Comparison of ENCODE assay signal across 1 cellular context in the genomic region with DNA sequence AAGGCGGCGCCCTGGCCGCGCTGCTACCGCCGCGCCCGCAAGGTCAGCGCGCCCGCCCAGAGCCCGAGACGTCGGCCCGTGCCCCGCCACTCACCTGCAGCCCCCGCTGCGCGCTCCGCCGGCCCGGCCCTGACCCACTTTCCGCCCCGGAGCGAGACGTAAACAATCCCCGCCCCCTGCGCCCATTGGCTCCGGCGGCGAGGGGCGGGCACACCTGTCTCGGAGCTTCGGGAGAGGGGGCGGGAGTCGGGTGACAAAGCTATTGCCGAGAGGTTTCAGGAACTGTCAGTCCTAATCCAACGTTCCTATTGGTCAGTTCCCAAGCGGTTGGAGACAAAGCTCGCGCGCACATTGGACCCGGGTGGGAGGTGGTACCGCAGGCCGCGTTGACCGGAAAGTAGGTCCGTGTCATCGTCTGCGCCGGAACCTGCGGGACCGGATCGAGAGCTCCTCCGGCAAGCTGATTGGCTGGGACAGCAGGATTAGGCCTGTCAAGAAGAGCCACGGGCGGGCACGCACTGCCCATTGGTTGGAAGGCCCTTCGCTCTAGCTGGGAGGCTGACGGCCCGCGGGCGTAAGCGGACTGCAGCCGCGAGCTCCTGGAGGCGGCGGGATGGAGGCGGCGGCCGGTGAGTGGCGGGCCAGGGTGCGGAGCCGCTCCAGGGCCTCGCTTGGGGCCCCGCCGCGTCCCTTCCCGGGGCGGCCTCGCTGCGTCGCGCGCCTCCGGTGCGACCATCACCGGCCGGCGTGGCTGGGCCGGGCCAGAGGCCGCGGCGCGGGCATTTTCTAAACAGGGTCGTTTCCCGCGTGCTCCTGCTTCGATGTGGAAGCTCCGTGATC.
TF ChIP-seq lines count a peak whose summit lies in the region.

A gene with protein sequence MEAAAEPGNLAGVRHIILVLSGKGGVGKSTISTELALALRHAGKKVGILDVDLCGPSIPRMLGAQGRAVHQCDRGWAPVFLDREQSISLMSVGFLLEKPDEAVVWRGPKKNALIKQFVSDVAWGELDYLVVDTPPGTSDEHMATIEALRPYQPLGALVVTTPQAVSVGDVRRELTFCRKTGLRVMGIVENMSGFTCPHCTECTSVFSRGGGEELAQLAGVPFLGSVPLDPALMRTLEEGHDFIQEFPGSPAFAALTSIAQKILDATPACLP (plus strand): TSS at position 553 of the 840 bp plus-strand sequence. CDS start 61 bp downstream, at position 614.
A gene (minus strand): TSS at position 164 of the 840 bp plus-strand sequence. CDS start 1,088 bp downstream, outside the sequence.

TF ChIP-seq in K562, 482 proteins besides CTCF, POLR2A, EP300 and RAD21 (continued from another document and continues in another):
- TF ChIP-seq, protein P1, sequence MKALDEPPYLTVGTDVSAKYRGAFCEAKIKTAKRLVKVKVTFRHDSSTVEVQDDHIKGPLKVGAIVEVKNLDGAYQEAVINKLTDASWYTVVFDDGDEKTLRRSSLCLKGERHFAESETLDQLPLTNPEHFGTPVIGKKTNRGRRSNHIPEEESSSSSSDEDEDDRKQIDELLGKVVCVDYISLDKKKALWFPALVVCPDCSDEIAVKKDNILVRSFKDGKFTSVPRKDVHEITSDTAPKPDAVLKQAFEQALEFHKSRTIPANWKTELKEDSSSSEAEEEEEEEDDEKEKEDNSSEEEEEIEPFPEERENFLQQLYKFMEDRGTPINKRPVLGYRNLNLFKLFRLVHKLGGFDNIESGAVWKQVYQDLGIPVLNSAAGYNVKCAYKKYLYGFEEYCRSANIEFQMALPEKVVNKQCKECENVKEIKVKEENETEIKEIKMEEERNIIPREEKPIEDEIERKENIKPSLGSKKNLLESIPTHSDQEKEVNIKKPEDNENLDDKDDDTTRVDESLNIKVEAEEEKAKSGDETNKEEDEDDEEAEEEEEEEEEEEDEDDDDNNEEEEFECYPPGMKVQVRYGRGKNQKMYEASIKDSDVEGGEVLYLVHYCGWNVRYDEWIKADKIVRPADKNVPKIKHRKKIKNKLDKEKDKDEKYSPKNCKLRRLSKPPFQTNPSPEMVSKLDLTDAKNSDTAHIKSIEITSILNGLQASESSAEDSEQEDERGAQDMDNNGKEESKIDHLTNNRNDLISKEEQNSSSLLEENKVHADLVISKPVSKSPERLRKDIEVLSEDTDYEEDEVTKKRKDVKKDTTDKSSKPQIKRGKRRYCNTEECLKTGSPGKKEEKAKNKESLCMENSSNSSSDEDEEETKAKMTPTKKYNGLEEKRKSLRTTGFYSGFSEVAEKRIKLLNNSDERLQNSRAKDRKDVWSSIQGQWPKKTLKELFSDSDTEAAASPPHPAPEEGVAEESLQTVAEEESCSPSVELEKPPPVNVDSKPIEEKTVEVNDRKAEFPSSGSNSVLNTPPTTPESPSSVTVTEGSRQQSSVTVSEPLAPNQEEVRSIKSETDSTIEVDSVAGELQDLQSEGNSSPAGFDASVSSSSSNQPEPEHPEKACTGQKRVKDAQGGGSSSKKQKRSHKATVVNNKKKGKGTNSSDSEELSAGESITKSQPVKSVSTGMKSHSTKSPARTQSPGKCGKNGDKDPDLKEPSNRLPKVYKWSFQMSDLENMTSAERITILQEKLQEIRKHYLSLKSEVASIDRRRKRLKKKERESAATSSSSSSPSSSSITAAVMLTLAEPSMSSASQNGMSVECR (CRISPR knock-in tag; IDR thresholded peaks at IDR 0.05): 0 out of 2 replicates have a peak, but pooled peaks have one; percentile 62
- peak; percentile 99 for TF ChIP-seq CREM (IDR thresholded peaks at IDR 0.05; ENCODE audit: low read depth)
- TF ChIP-seq, protein P2, sequence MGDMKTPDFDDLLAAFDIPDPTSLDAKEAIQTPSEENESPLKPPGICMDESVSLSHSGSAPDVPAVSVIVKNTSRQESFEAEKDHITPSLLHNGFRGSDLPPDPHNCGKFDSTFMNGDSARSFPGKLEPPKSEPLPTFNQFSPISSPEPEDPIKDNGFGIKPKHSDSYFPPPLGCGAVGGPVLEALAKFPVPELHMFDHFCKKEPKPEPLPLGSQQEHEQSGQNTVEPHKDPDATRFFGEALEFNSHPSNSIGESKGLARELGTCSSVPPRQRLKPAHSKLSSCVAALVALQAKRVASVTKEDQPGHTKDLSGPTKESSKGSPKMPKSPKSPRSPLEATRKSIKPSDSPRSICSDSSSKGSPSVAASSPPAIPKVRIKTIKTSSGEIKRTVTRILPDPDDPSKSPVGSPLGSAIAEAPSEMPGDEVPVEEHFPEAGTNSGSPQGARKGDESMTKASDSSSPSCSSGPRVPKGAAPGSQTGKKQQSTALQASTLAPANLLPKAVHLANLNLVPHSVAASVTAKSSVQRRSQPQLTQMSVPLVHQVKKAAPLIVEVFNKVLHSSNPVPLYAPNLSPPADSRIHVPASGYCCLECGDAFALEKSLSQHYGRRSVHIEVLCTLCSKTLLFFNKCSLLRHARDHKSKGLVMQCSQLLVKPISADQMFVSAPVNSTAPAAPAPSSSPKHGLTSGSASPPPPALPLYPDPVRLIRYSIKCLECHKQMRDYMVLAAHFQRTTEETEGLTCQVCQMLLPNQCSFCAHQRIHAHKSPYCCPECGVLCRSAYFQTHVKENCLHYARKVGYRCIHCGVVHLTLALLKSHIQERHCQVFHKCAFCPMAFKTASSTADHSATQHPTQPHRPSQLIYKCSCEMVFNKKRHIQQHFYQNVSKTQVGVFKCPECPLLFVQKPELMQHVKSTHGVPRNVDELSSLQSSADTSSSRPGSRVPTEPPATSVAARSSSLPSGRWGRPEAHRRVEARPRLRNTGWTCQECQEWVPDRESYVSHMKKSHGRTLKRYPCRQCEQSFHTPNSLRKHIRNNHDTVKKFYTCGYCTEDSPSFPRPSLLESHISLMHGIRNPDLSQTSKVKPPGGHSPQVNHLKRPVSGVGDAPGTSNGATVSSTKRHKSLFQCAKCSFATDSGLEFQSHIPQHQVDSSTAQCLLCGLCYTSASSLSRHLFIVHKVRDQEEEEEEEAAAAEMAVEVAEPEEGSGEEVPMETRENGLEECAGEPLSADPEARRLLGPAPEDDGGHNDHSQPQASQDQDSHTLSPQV (IDR thresholded peaks at IDR 0.05): no peak
- TF ChIP-seq, protein P3, sequence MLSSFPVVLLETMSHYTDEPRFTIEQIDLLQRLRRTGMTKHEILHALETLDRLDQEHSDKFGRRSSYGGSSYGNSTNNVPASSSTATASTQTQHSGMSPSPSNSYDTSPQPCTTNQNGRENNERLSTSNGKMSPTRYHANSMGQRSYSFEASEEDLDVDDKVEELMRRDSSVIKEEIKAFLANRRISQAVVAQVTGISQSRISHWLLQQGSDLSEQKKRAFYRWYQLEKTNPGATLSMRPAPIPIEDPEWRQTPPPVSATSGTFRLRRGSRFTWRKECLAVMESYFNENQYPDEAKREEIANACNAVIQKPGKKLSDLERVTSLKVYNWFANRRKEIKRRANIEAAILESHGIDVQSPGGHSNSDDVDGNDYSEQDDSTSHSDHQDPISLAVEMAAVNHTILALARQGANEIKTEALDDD (IDR thresholded peaks at IDR 0.05): no peak
- TF ChIP-seq POLR2AphosphoS5 (IDR thresholded peaks at IDR 0.05; ENCODE audit: control insufficient read depth, insufficient read depth, low read depth, low read length): peak; percentile 52; the same call in 1 of the 2 replicates
- peak; percentile 97 for TF ChIP-seq GABPB1 (CRISPR knock-in tag; IDR thresholded peaks at IDR 0.05)
- TF ChIP-seq, protein P4, sequence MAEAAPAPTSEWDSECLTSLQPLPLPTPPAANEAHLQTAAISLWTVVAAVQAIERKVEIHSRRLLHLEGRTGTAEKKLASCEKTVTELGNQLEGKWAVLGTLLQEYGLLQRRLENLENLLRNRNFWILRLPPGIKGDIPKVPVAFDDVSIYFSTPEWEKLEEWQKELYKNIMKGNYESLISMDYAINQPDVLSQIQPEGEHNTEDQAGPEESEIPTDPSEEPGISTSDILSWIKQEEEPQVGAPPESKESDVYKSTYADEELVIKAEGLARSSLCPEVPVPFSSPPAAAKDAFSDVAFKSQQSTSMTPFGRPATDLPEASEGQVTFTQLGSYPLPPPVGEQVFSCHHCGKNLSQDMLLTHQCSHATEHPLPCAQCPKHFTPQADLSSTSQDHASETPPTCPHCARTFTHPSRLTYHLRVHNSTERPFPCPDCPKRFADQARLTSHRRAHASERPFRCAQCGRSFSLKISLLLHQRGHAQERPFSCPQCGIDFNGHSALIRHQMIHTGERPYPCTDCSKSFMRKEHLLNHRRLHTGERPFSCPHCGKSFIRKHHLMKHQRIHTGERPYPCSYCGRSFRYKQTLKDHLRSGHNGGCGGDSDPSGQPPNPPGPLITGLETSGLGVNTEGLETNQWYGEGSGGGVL (CRISPR knock-in tag; IDR thresholded peaks at IDR 0.05): no peak
- peak; percentile 75 for TF ChIP-seq HNRNPLL (IDR thresholded peaks at IDR 0.05; ENCODE audit: low read depth, low read length, poor library complexity, severe bottlenecking)
- TF ChIP-seq HNRNPH1 (optimal IDR thresholded peaks at IDR 0.05; ENCODE audit: low read depth, low read length): no peak
- TF ChIP-seq, protein P5, sequence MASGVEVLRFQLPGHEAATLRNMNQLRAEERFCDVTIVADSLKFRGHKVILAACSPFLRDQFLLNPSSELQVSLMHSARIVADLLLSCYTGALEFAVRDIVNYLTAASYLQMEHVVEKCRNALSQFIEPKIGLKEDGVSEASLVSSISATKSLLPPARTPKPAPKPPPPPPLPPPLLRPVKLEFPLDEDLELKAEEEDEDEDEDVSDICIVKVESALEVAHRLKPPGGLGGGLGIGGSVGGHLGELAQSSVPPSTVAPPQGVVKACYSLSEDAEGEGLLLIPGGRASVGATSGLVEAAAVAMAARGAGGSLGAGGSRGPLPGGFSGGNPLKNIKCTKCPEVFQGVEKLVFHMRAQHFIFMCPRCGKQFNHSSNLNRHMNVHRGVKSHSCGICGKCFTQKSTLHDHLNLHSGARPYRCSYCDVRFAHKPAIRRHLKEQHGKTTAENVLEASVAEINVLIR (CRISPR knock-in tag; IDR thresholded peaks at IDR 0.05): peak; percentile 95
- TF ChIP-seq, protein P6, sequence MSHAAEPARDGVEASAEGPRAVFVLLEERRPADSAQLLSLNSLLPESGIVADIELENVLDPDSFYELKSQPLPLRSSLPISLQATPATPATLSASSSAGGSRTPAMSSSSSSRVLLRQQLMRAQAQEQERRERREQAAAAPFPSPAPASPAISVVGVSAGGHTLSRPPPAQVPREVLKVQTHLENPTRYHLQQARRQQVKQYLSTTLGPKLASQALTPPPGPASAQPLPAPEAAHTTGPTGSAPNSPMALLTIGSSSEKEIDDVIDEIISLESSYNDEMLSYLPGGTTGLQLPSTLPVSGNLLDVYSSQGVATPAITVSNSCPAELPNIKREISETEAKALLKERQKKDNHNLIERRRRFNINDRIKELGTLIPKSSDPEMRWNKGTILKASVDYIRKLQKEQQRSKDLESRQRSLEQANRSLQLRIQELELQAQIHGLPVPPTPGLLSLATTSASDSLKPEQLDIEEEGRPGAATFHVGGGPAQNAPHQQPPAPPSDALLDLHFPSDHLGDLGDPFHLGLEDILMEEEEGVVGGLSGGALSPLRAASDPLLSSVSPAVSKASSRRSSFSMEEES (CRISPR knock-in tag; IDR thresholded peaks at IDR 0.05): no peak
- TF ChIP-seq FOXJ2 (tag; IDR thresholded peaks at IDR 0.05): no peak
- TF ChIP-seq HOXB6 (CRISPR knock-in tag; IDR thresholded peaks at IDR 0.05; ENCODE audit: borderline replicate concordance): no peak
- TF ChIP-seq CHD1 (IDR thresholded peaks at IDR 0.05; ENCODE audit: low read length): no peak
- no peak for TF ChIP-seq TCF7 (IDR thresholded peaks at IDR 0.05; ENCODE audit: borderline replicate concordance)
- TF ChIP-seq DACH1 (IDR thresholded peaks at IDR 0.05; ENCODE audit: partially characterized antibody): no peak
- no peak for TF ChIP-seq EHMT2 (IDR thresholded peaks at IDR 0.05)
- no peak for TF ChIP-seq TCFL5 (CRISPR knock-in tag; conservative IDR thresholded peaks at IDR 0.05)
- no peak for TF ChIP-seq ZNF75A (CRISPR knock-in tag; IDR thresholded peaks at IDR 0.05)
- no peak for TF ChIP-seq NFATC3 (IDR thresholded peaks at IDR 0.05)
- no peak for TF ChIP-seq ZNF668 (CRISPR knock-in tag; IDR thresholded peaks at IDR 0.05)
- no peak for TF ChIP-seq PTBP1 (IDR thresholded peaks at IDR 0.05; ENCODE audit: low read depth, low read length)
- TF ChIP-seq SETDB1 (IDR thresholded peaks at IDR 0.05; ENCODE audit: low read length): no peak
- TF ChIP-seq POLR3G (IDR thresholded peaks at IDR 0.05; ENCODE audit: extremely low read depth, insufficient read length, insufficient replicate concordance): no peak
- TF ChIP-seq FOS (IDR thresholded peaks at IDR 0.05; ENCODE audit: extremely low read depth, insufficient read length): peak; percentile 95
- TF ChIP-seq ZNF224 (CRISPR knock-in tag; IDR thresholded peaks at IDR 0.05): no peak
- no peak for TF ChIP-seq TRIM28 (IDR thresholded peaks at IDR 0.05)
